ENCODE assay signal across 8 cellular contexts in genomic region chr1:116167625-116168276, GRCh38. TPM values are rescaled to one million over a fixed set of nuclear protein-coding genes. Genes with fewer than 3 reads are reported as not detected.
DNase-seq lines count a peak whose midpoint lies in the region; ATAC-seq and TF ChIP-seq lines count a peak whose summit lies in the region.

No MANE protein-coding gene starts in this region.

- TF ChIP-seq CTCF in adrenal gland (IDR thresholded peaks at IDR 0.05) (no peak), spleen (IDR thresholded peaks at IDR 0.05 in 8 of 11, conservative IDR thresholded peaks at IDR 0.05 in 3 of 11) (no peak)

- H3K4me1 Mint-ChIP-seq in T-helper 1 cell treated with Interleukin-12 subunit alpha and Interleukin-12 subunit beta and Interleukin-4 antibody, amounts not matched to agents 30 μg/mL and 1 μg/mL, for 36 hours (ENCODE audit: low read depth) = peaks cover 12% of the 10 kb centered on the region

- intact Hi-C loops in adrenal gland (cut with DNase I) (no loop called here), spleen (cut with DNase I; ENCODE audit: low total_unique reads) (no loop called here)

- H3K36me3 ChIP-seq in adrenal gland (replicated peaks in 1 of 2) (no peaks in the 10 kb centered on the region), iPS-18a (ENCODE audit: control insufficient read depth, low read depth, low read length) (no peaks in the 10 kb centered on the region), spleen (no peaks in the 10 kb centered on the region)

- no peaks in the 10 kb centered on the region for H3K27me3 ChIP-seq in adrenal gland
- peaks cover 32% of the 10 kb centered on the region for H3K27me3 ChIP-seq in iPS-18a (ENCODE audit: control insufficient read depth, insufficient read depth, low read length)
- H3K27me3 ChIP-seq in spleen (replicated peaks in 1 of 7) = peaks cover 0 to 11% (median 0%) of the 10 kb centered on the region in 7 donors

- H3K4me3 ChIP-seq in adrenal gland (peak overlapping the region in 3 of 4 donors; percentile 56 to 88 (median 62)), iPS-18a (ENCODE audit: low read length) (peak overlapping the region; percentile 74), spleen (peak overlapping the region; percentile 44 to 74 (median 51))

- 3 to 30% (median 27%) methylated on average over 14 to 35 of the region's 35 CpGs for WGBS in adrenal gland, 4 donors
- WGBS in spleen, 5 donors = 25 to 35% (median 32%) methylated on average over 27 to 35 of the region's 35 CpGs

- peak overlapping the region; percentile 59 for H3K9ac ChIP-seq in iPS-18a (ENCODE audit: low read length)

- H3K27ac ChIP-seq in adrenal gland (peak overlapping the region in 2 of 5 donors; percentile 58 to 79), iPS-18a (ENCODE audit: low read length) (no peak overlapping the region), spleen (peak overlapping the region in 7 of 8 donors; percentile 2 to 70 (median 51))

- no peaks in the 10 kb centered on the region for H3K9me3 Mint-ChIP-seq in T-helper 1 cell treated with Interleukin-12 subunit alpha and Interleukin-12 subunit beta and Interleukin-4 antibody, amounts not matched to agents 30 μg/mL and 1 μg/mL, for 36 hours

- DNase-seq in T-helper 1 cell = no peak
- peak in 2 of 7 donors; percentile 15 to 18 for DNase-seq in adrenal gland
- DNase-seq in spleen = peak; percentile 83
- no peak for DNase-seq in hepatic stellate cell (ENCODE audit: low spot score)
- DNase-seq in RKO (ENCODE audit: low spot score) = no peak

- no peaks in the 10 kb centered on the region for H3K36me3 Mint-ChIP-seq in T-helper 1 cell treated with Interleukin-12 subunit alpha and Interleukin-12 subunit beta and Interleukin-4 antibody, amounts not matched to agents 30 μg/mL and 1 μg/mL, for 36 hours (ENCODE audit: low read depth)

- peak overlapping the region; percentile 80 for H3K4me3 Mint-ChIP-seq in T-helper 1 cell treated with Interleukin-12 subunit alpha and Interleukin-12 subunit beta and Interleukin-4 antibody, amounts not matched to agents 30 μg/mL and 1 μg/mL, for 36 hours

- H3K9me3 ChIP-seq in adrenal gland (replicated peaks in 1 of 3) (no peaks in the 10 kb centered on the region), iPS-18a (ENCODE audit: control insufficient read depth, low read depth, low read length) (no peaks in the 10 kb centered on the region), spleen (no peaks in the 10 kb centered on the region)

- peaks cover 0 to 20% of the 10 kb centered on the region in 2 donors for H3K4me1 ChIP-seq in adrenal gland (replicated peaks in 1 of 2)
- peaks cover 12% of the 10 kb centered on the region for H3K4me1 ChIP-seq in iPS-18a (ENCODE audit: control insufficient read depth, low read depth, low read length)
- peaks cover 0 to 29% (median 19%) of the 10 kb centered on the region in 6 donors for H3K4me1 ChIP-seq in spleen

- peak overlapping the region; percentile 75 for H3K27ac Mint-ChIP-seq in T-helper 1 cell treated with Interleukin-12 subunit alpha and Interleukin-12 subunit beta and Interleukin-4 antibody, amounts not matched to agents 30 μg/mL and 1 μg/mL, for 36 hours

- ATAC-seq in HG02938 (IDR thresholded peaks at IDR 0.05; ENCODE audit: unreplicated experiment) = no peak

- H3K27me3 Mint-ChIP-seq in T-helper 1 cell treated with Interleukin-12 subunit alpha and Interleukin-12 subunit beta and Interleukin-4 antibody, amounts not matched to agents 30 μg/mL and 1 μg/mL, for 36 hours (ENCODE audit: low read depth) = peaks cover 16% of the 10 kb centered on the region

- TF ChIP-seq POLR2A in adrenal gland (IDR thresholded peaks at IDR 0.05) (no peak), spleen (IDR thresholded peaks at IDR 0.05) (no peak)

RNA-seq across cellular contexts. Expression of gene MAB21L3, which starts 56.6 kb away (rescaled TPM):
- total RNA-seq in adrenal gland (under 1 TPM in 1 of 8 donors, not detected in 7; 0.39 TPM), spleen (1 to 10 TPM in 3 of 7 donors, under 1 TPM in 4; 0.35 to 2.0 (median 0.92) TPM)
- polyA plus RNA-seq in adrenal gland (under 1 TPM in 2 of 3 donors, not detected in 1; 0.03 to 0.37 TPM), spleen (under 1 TPM in 1 of 3 donors, not detected in 2; 0.07 TPM)
